Comparison of ENCODE assay signal across 19 cellular contexts in the genomic region with DNA sequence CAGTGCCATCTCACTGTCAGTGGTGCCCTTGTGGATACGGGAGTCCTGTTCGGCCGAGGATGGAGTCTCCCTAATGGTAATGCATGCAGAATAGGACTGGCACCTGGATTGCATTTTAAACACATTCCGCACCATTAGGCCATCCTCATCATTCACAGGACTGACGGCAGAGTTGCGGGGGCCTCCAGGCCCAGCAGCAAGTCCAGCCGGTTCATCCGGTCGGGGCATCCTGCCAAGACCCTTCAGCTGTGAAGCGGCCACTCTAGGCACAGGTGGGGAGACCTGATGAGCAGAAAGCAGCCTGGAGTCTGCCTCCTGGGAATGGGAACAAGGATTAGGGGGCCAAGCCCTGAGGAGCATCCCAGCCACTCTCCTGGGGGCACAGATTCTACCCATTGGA.
"Had no signal": no experiment of that assay in that cellular context is flagged by ENCODE, and none has a peak within 500 bp of the region (broad histone marks: within the 10 kb centered on the region; RNA-seq: fewer than 3 reads in every experiment).

No MANE protein-coding gene starts in this region.

- ATAC-seq: left colon; naive thymus-derived CD8-positive, alpha-beta T cell; psoas muscle; stimulated activated naive B cell treated with anti-CD40 and anti-IgM and Interleukin-4, amounts not matched to agents 10 μg/mL and 1 μg/mL and 100 μg/mL, for 72 hours; stimulated activated naive CD8-positive, alpha-beta T cell treated with anti-CD3 and anti-CD28 coated beads, Interleukin-15, amount 100 ng/mL, for 72 hours had no signal

- H3K27ac ChIP-seq: dorsolateral prefrontal cortex, hepatocyte, neutrophil, psoas muscle, sigmoid colon, skin epidermis, testis, transverse colon had no signal

- H3K4me3 Mint-ChIP-seq: naive thymus-derived CD8-positive, alpha-beta T cell; stimulated activated naive B cell treated with anti-CD40 and anti-IgM and Interleukin-4, amounts not matched to agents 10 μg/mL and 1 μg/mL and 100 μg/mL, for 72 hours; stimulated activated naive CD8-positive, alpha-beta T cell treated with anti-CD3 and anti-CD28 coated beads, Interleukin-15, amount 100 ng/mL, for 72 hours had no signal

- H3K4me1 ChIP-seq: psoas muscle, sigmoid colon, testis, transverse colon had no signal

- H3K27ac Mint-ChIP-seq: naive thymus-derived CD8-positive, alpha-beta T cell; stimulated activated naive B cell treated with anti-CD40 and anti-IgM and Interleukin-4, amounts not matched to agents 10 μg/mL and 1 μg/mL and 100 μg/mL, for 72 hours had no signal

- H3K36me3 Mint-ChIP-seq: naive thymus-derived CD8-positive, alpha-beta T cell; stimulated activated naive B cell treated with anti-CD40 and anti-IgM and Interleukin-4, amounts not matched to agents 10 μg/mL and 1 μg/mL and 100 μg/mL, for 72 hours had no signal

- DNase-seq: cortex of kidney; dorsolateral prefrontal cortex; effector CD8-positive, alpha-beta T cell; foreskin melanocyte; head of caudate nucleus; left colon; naive thymus-derived CD8-positive, alpha-beta T cell; psoas muscle; retina; sigmoid colon; stimulated activated CD4-positive, alpha-beta T cell treated with anti-CD3 and anti-CD28 coated beads, Interleukin-2, amount 100 ng/mL, for 24 hours; stimulated activated CD4-positive, alpha-beta T cell treated with anti-CD3 and anti-CD28 coated beads, Interleukin-4, amount 100 ng/mL, for 4 hours; stimulated activated naive B cell treated with anti-CD40 and anti-IgM and Interleukin-4, amounts not matched to agents 10 μg/mL and 1 μg/mL and 100 μg/mL, for 72 hours; stimulated activated naive CD8-positive, alpha-beta T cell treated with anti-CD3 and anti-CD28 coated beads, Interleukin-15, amount 100 ng/mL, for 72 hours; testis; transverse colon had no signal

- H3K9me3 Mint-ChIP-seq: naive thymus-derived CD8-positive, alpha-beta T cell; stimulated activated naive B cell treated with anti-CD40 and anti-IgM and Interleukin-4, amounts not matched to agents 10 μg/mL and 1 μg/mL and 100 μg/mL, for 72 hours; stimulated activated naive CD8-positive, alpha-beta T cell treated with anti-CD3 and anti-CD28 coated beads, Interleukin-15, amount 100 ng/mL, for 72 hours had no signal

- H3K4me1 Mint-ChIP-seq: stimulated activated naive CD8-positive, alpha-beta T cell treated with anti-CD3 and anti-CD28 coated beads, Interleukin-15, amount 100 ng/mL, for 72 hours had no signal

- H3K9me3 ChIP-seq: neutrophil, psoas muscle, sigmoid colon, testis, transverse colon had no signal

- H3K27me3 ChIP-seq: hepatocyte, testis, transverse colon had no signal

- H3K36me3 ChIP-seq: neutrophil, sigmoid colon, transverse colon had no signal

- H3K4me3 ChIP-seq: dorsolateral prefrontal cortex, hepatocyte, psoas muscle, sigmoid colon, skin epidermis, testis, transverse colon had no signal
